In genomic region chr9:89605181-89606048, GRCh38 we compare ENCODE assay signal across 8 cellular contexts. TPM values are rescaled to one million over a fixed set of nuclear protein-coding genes. Genes with fewer than 3 reads are reported as not detected.
DNase-seq lines count a peak whose midpoint lies in the region; ATAC-seq and TF ChIP-seq lines count a peak whose summit lies in the region.

No MANE protein-coding gene starts in this region.

- TF ChIP-seq POLR2A in Peyer's patch (IDR thresholded peaks at IDR 0.05) (no peak), gastroesophageal sphincter (IDR thresholded peaks at IDR 0.05) (peak in 1 of 2 donors; percentile 1), testis (IDR thresholded peaks at IDR 0.05) (no peak)

- H3K27me3 ChIP-seq in Peyer's patch = no peaks in the 10 kb centered on the region
- H3K27me3 ChIP-seq in gastroesophageal sphincter = no peaks in the 10 kb centered on the region
- H3K27me3 ChIP-seq in testis = no peaks in the 10 kb centered on the region

- ATAC-seq in gastroesophageal sphincter = peak; percentile 12

- WGBS in gastroesophageal sphincter (ENCODE audit: low coverage in 1 of 2), 2 donors = 0 to 1% methylated on average over 6 to 39 of the region's 85 CpGs
- WGBS in testis, 2 donors = 0% methylated on average over 25 to 81 of the region's 85 CpGs

- no peak for TF ChIP-seq CTCF in Peyer's patch (IDR thresholded peaks at IDR 0.05)
- no peak for TF ChIP-seq CTCF in gastroesophageal sphincter (IDR thresholded peaks at IDR 0.05)
- peak; percentile 20 for TF ChIP-seq CTCF in neural crest cell (conservative IDR thresholded peaks at IDR 0.05)
- no peak for TF ChIP-seq CTCF in testis (IDR thresholded peaks at IDR 0.05)

- H3K9me3 ChIP-seq in Peyer's patch (no peaks in the 10 kb centered on the region), gastroesophageal sphincter (no peaks in the 10 kb centered on the region), testis (no peaks in the 10 kb centered on the region)

- H3K9me3 Mint-ChIP-seq in neural crest cell = no peaks in the 10 kb centered on the region

- intact Hi-C loops in testis (cut with DNase I; ENCODE audit: low total_unique reads) = loop anchor here (10.0 kb wide), 1 partner anchor 389 kb away; no protein-coding TSS in a partner anchor

- DNase-seq in NCI-H2029 (lab: John Stamatoyannopoulos, UW) (peak; percentile 34), NCI-H2029 treated with DMSO at 0.1 percent for 48 hours (lab: John Stamatoyannopoulos, UW) (no peak), Peyer's patch (peak; percentile 52 to 79 (median 77)), neural crest cell (ENCODE audit: low read depth, low spot score) (peak; percentile 30), testis (peak; percentile 48), cortex of kidney (lab: John Stamatoyannopoulos, UW) (no peak)
- DNase-seq in activated naive CD4-positive, alpha-beta T cell treated with Interleukin-2 at 50 U/mL for 16 hours = peak; percentile 73

- H3K27ac Mint-ChIP-seq in neural crest cell (ENCODE audit: unreplicated experiment) = peak overlapping the region; percentile 75

- H3K36me3 ChIP-seq in Peyer's patch = no peaks in the 10 kb centered on the region
- peaks cover 0 to 13% of the 10 kb centered on the region in 2 donors for H3K36me3 ChIP-seq in gastroesophageal sphincter
- H3K36me3 ChIP-seq in testis (ENCODE audit: low read depth, missing control alignments) = no peaks in the 10 kb centered on the region

- H3K4me1 ChIP-seq in Peyer's patch (peaks cover 0 to 31% (median 21%) of the 10 kb centered on the region in 4 donors), gastroesophageal sphincter (peaks cover 0 to 52% (median 16%) of the 10 kb centered on the region in 3 donors), testis (peaks cover 12% of the 10 kb centered on the region)

- H3K4me3 ChIP-seq in Peyer's patch = peak overlapping the region; percentile 51 to 94 (median 72)
- peak overlapping the region; percentile 82 to 89 for H3K4me3 ChIP-seq in gastroesophageal sphincter
- H3K4me3 ChIP-seq in testis = peak overlapping the region; percentile 88

- peak overlapping the region; percentile 93 for H3K4me3 Mint-ChIP-seq in neural crest cell

- TF ChIP-seq EP300 in gastroesophageal sphincter (IDR thresholded peaks at IDR 0.05) = no peak

- peaks cover 37% of the 10 kb centered on the region for H3K4me1 Mint-ChIP-seq in neural crest cell

- H3K27me3 Mint-ChIP-seq in neural crest cell (ENCODE audit: low read depth) = peaks cover 89% of the 10 kb centered on the region

- H3K36me3 Mint-ChIP-seq in neural crest cell (ENCODE audit: low read depth) = no peaks in the 10 kb centered on the region

- H3K27ac ChIP-seq in Peyer's patch (peak overlapping the region; percentile 77 to 98 (median 89)), gastroesophageal sphincter (peak overlapping the region; percentile 85 to 96 (median 93)), testis (peak overlapping the region; percentile 69 to 86)

RNA-seq across cellular contexts. Expression of gene GADD45G, which starts 0.6 kb away (rescaled TPM):
- total RNA-seq in Peyer's patch (10 to 100 TPM in 3 of 4 donors, 1 to 10 TPM in 1; 8.7 to 37.1 (median 12.8) TPM), gastroesophageal sphincter (100 to 1,000 TPM in 1 of 4 donors, 10 to 100 TPM in 3; 63.5 to 150 (median 91.8) TPM), neural crest cell (11.9 and 13.3 TPM in 2 replicates), testis (10 to 100 TPM; 66.1 to 72.8 TPM)
- polyA plus RNA-seq in testis (ENCODE audit: insufficient read depth, low read depth, low replicate concordance) = 29.1 TPM

Comparison
In these comparisons a context has a peak if more than half of its experiments do, and no peak if none do; other contexts are left out.
1. DNase-seq: peak in NCI-H2029 (single experiment), Peyer's patch (3 of 3), activated naive CD4-positive, alpha-beta T cell treated with Interleukin-2 at 50 U/mL for 16 hours (single experiment), neural crest cell (single experiment) and testis (single experiment); none in NCI-H2029 treated with DMSO at 0.1 percent for 48 hours (single experiment) and cortex of kidney (single experiment).
2. Peak in every context shown above with its lines, with median percentiles within 50 percentile points of each other: H3K27ac ChIP-seq and H3K4me3 ChIP-seq.